In genomic region chr10:50260791-50261281, GRCh38 we compare ENCODE assay signal across 8 cellular contexts. TPM values are rescaled to one million over a fixed set of nuclear protein-coding genes. Genes with fewer than 3 reads are reported as not detected.
A peak's percentile ranks its signal among the peaks of the same experiment; 100 is the strongest.
DNase-seq lines count a peak whose midpoint lies in the region; ATAC-seq and TF ChIP-seq lines count a peak whose summit lies in the region.

No MANE protein-coding gene starts in this region.

- H3K9ac ChIP-seq in H9 (ENCODE audit: extremely low read depth, insufficient read length, low read length): no peak overlapping the region

- H3K56ac ChIP-seq in H9 (ENCODE audit: insufficient read length, low read depth, low read length): no peak overlapping the region

- peaks cover 5 to 25% (median 6%) of the 10 kb centered on the region in 3 experiments for H3K36me3 Mint-ChIP-seq in H9 (ENCODE audit: insufficient read depth in 1 of 3, low read depth in 3 of 3)

- H4K5ac ChIP-seq in H9 (ENCODE audit: insufficient read length, low read depth, low read length): no peak overlapping the region

- H3K14ac ChIP-seq in H9 (ENCODE audit: insufficient read depth, low read length): no peak overlapping the region

- DNase-seq in HT-29 (ENCODE audit: low spot score) (peak; percentile 8), DMS79 (lab: John Stamatoyannopoulos, UW) (no peak), H9 (no peak), lower leg skin (ENCODE audit: low spot score in 2 of 2) (no peak), cerebellar cortex (ENCODE audit: low spot score) (no peak)

- no peak overlapping the region for H3K4me3 Mint-ChIP-seq in H9

- H3K9me3 ChIP-seq in H9 (ENCODE audit: control insufficient read depth, low read depth, low read length): no peaks in the 10 kb centered on the region

- no peak overlapping the region for H3K27ac Mint-ChIP-seq in H9

- H4K20me1 ChIP-seq in H9 (ENCODE audit: control insufficient read depth, insufficient read depth, insufficient read length): no peaks in the 10 kb centered on the region

- no peak overlapping the region for H4K8ac ChIP-seq in H9 (replicated peaks; ENCODE audit: insufficient read length, low read depth, low read length)

- no peaks in the 10 kb centered on the region for H3K4me1 ChIP-seq in H9 (ENCODE audit: insufficient read depth, low read length)

- H3K4me2 ChIP-seq in H9 (ENCODE audit: insufficient read depth, insufficient read length, low read length): no peak overlapping the region

- no peaks in the 10 kb centered on the region for H3K79me1 ChIP-seq in H9 (ENCODE audit: insufficient read depth, low read depth, low read length, poor library complexity, severe bottlenecking)

- H3K27me3 ChIP-seq in H9 (ENCODE audit: insufficient read depth, low read length): no peaks in the 10 kb centered on the region

- no peak overlapping the region for H3K27ac ChIP-seq in H9 (ENCODE audit: insufficient read length, low read depth, low read length)

- ATAC-seq in GM18519 (IDR thresholded peaks at IDR 0.05; ENCODE audit: low FRiP score, unreplicated experiment) (peak; percentile 99), GM21529 (IDR thresholded peaks at IDR 0.05; ENCODE audit: unreplicated experiment) (peak; percentile 100), esophagus mucosa (peak; percentile 96)

- H2BK5ac ChIP-seq in H9 (ENCODE audit: insufficient read length, low read length): no peak overlapping the region

- H2BK120ac ChIP-seq in H9 (ENCODE audit: low read depth, low read length, poor library complexity, severe bottlenecking): no peak overlapping the region

- no peak for TF ChIP-seq CTCF in H9 (conservative IDR thresholded peaks at IDR 0.05)
- TF ChIP-seq CTCF in lower leg skin (IDR thresholded peaks at IDR 0.05): no peak

- no peak overlapping the region for H3T11ph ChIP-seq in H9 (ENCODE audit: low read length)

- H2AFZ ChIP-seq in H9 (ENCODE audit: low read length): no peak overlapping the region

- intact Hi-C loops in lower leg skin (cut with DNase I; ENCODE audit: low total_unique reads): no loop called here

- no peak overlapping the region for H2BK20ac ChIP-seq in H9 (ENCODE audit: low read depth, low read length, poor library complexity, severe bottlenecking)

- H3K4me3 ChIP-seq in lower leg skin (ENCODE audit: low read depth, poor library complexity, severe bottlenecking): no peak overlapping the region

- WGBS in H9 (ENCODE audit: extremely low coverage, insufficient read length, low lambda C conversion rate): no CpG with 5 or more reads among the region's 2 CpGs
- 25 to 43% methylated on average over 2 of the region's 2 CpGs for WGBS in lower leg skin, 2 donors

- H3K18ac ChIP-seq in H9 (ENCODE audit: insufficient read length, low read depth, low read length): no peak overlapping the region

- peaks cover 11% of the 10 kb centered on the region for H3K27me3 Mint-ChIP-seq in H9 (ENCODE audit: low read depth)

- H3K23me2 ChIP-seq in H9 (ENCODE audit: insufficient read length, low read depth, low read length, poor library complexity, severe bottlenecking): no peaks in the 10 kb centered on the region

- TF ChIP-seq POLR2A in lower leg skin (IDR thresholded peaks at IDR 0.05): no peak

- H2AK5ac ChIP-seq in H9 (ENCODE audit: insufficient read length, low read length): no peak overlapping the region

- H3K79me2 ChIP-seq in H9 (ENCODE audit: insufficient read depth, low read length): no peaks in the 10 kb centered on the region

- no peak overlapping the region for H2BK15ac ChIP-seq in H9 (ENCODE audit: low read depth, low read length)

- H4K91ac ChIP-seq in H9 (ENCODE audit: insufficient read length, low read depth, low read length): no peak overlapping the region

- no peak overlapping the region for H3K4ac ChIP-seq in H9 (ENCODE audit: low read depth, low read length)

- peaks cover 24 to 27% of the 10 kb centered on the region in 2 experiments for H3K9me3 Mint-ChIP-seq in H9

- H3K23ac ChIP-seq in H9 (ENCODE audit: insufficient read length, low read depth, low read length): no peak overlapping the region

- H2BK12ac ChIP-seq in H9 (ENCODE audit: insufficient read length, low read depth, low read length): no peak overlapping the region

- H3K4me1 Mint-ChIP-seq in H9: peaks cover 9 to 17% of the 10 kb centered on the region in 2 experiments

RNA-seq across cellular contexts. Expression of gene ASAH2, which starts 9.5 kb away (rescaled TPM):
- total RNA-seq in HT-29 (2014; rRNA removed; shearing (Covaris generic)): 0.41 and 4.6 TPM in 2 replicates
- total RNA-seq in esophagus mucosa (3.1 TPM), H9 (2021) (4.6 and 5.9 TPM in 2 replicates), lower leg skin (under 1 TPM in 3 of 4 donors, not detected in 1; 0.04 to 0.36 (median 0.29) TPM)
